ENCODE assay signal across 1 cellular context in genomic region chr12:2615665-2616387, GRCh38.
TF ChIP-seq lines count a peak whose summit lies in the region.

No MANE protein-coding gene starts in this region.

TF ChIP-seq in HEK293, 187 proteins besides CTCF, POLR2A, EP300 and RAD21 (continued from another document and continues in another):
- TF ChIP-seq ZNF621 (tag by site-specific recombination; IDR thresholded peaks at IDR 0.05): no peak
- no peak for TF ChIP-seq KLF7 (tag by site-specific recombination; IDR thresholded peaks at IDR 0.05; ENCODE audit: borderline replicate concordance)
- TF ChIP-seq PATZ1 (tag by site-specific recombination; IDR thresholded peaks at IDR 0.05): no peak
- peak; percentile 42; the same call in 1 of the 2 replicates for TF ChIP-seq ZNF629 (tag by site-specific recombination; IDR thresholded peaks at IDR 0.05)
- TF ChIP-seq ZNF529 (tag by site-specific recombination; IDR thresholded peaks at IDR 0.05; ENCODE audit: insufficient replicate concordance): no peak
- TF ChIP-seq ZNF530 (tag by site-specific recombination; IDR thresholded peaks at IDR 0.05; ENCODE audit: low read depth): no peak
- TF ChIP-seq AEBP2 (tag by site-specific recombination; IDR thresholded peaks at IDR 0.05; ENCODE audit: borderline replicate concordance): no peak
- TF ChIP-seq ZNF292 (tag by site-specific recombination; IDR thresholded peaks at IDR 0.05; ENCODE audit: borderline replicate concordance, low read depth): no peak
- TF ChIP-seq ZNF792 (tag by site-specific recombination; IDR thresholded peaks at IDR 0.05): no peak
- TF ChIP-seq TSHZ1 (tag by site-specific recombination; IDR thresholded peaks at IDR 0.05; ENCODE audit: borderline replicate concordance): no peak
- no peak for TF ChIP-seq ZBTB49 (tag by site-specific recombination; IDR thresholded peaks at IDR 0.05; ENCODE audit: low read depth)
- no peak for TF ChIP-seq KLF10 (tag by site-specific recombination; IDR thresholded peaks at IDR 0.05)
- no peak for TF ChIP-seq ZNF433 (tag by site-specific recombination; IDR thresholded peaks at IDR 0.05; ENCODE audit: low read depth)
- TF ChIP-seq ZNF132 (tag by site-specific recombination; IDR thresholded peaks at IDR 0.05; ENCODE audit: borderline replicate concordance): no peak
- TF ChIP-seq RBAK (tag by site-specific recombination; IDR thresholded peaks at IDR 0.05): no peak
- TF ChIP-seq ELK4 (IDR thresholded peaks at IDR 0.05; ENCODE audit: borderline replicate concordance, low read depth, low read length): no peak
- TF ChIP-seq TCF7L2 (IDR thresholded peaks at IDR 0.05; ENCODE audit: borderline replicate concordance, low read depth, low read length): no peak
- TF ChIP-seq ZNF23 (tag by site-specific recombination; IDR thresholded peaks at IDR 0.05; ENCODE audit: borderline replicate concordance): no peak
- TF ChIP-seq ZNF341 (tag by site-specific recombination; IDR thresholded peaks at IDR 0.05; ENCODE audit: low read depth): no peak
- no peak for TF ChIP-seq ZNF174 (tag by site-specific recombination; IDR thresholded peaks at IDR 0.05)
- no peak for TF ChIP-seq ZNF18 (tag by site-specific recombination; IDR thresholded peaks at IDR 0.05)
- no peak for TF ChIP-seq KLF16 (tag by site-specific recombination; IDR thresholded peaks at IDR 0.05)
- no peak for TF ChIP-seq ZNF140 (tag by site-specific recombination; IDR thresholded peaks at IDR 0.05)
- TF ChIP-seq ZNF580 (tag by site-specific recombination; IDR thresholded peaks at IDR 0.05): no peak
- TF ChIP-seq ZNF776 (tag by site-specific recombination; IDR thresholded peaks at IDR 0.05; ENCODE audit: borderline replicate concordance): no peak
- TF ChIP-seq ZNF423 (tag by site-specific recombination; IDR thresholded peaks at IDR 0.05): no peak
- no peak for TF ChIP-seq ZNF488 (tag by site-specific recombination; IDR thresholded peaks at IDR 0.05)
- TF ChIP-seq ZNF155 (tag by site-specific recombination; IDR thresholded peaks at IDR 0.05): no peak
- peak; percentile 48; the same call in 1 of the 2 replicates for TF ChIP-seq ZNF398 (tag by site-specific recombination; IDR thresholded peaks at IDR 0.05)
- TF ChIP-seq ZEB2 (tag by site-specific recombination; IDR thresholded peaks at IDR 0.05): no peak
- TF ChIP-seq INSM2 (tag by site-specific recombination; IDR thresholded peaks at IDR 0.05): no peak
- no peak for TF ChIP-seq ZNF366 (tag by site-specific recombination; conservative IDR thresholded peaks at IDR 0.05)
- peak; percentile 78 for TF ChIP-seq ZIC2 (tag by site-specific recombination; IDR thresholded peaks at IDR 0.05)
- 0 out of 2 replicates have a peak, but pooled peaks have one; percentile 22 for TF ChIP-seq EGR2 (tag by site-specific recombination; IDR thresholded peaks at IDR 0.05; ENCODE audit: low read depth)
- TF ChIP-seq ZNF391 (tag by site-specific recombination; IDR thresholded peaks at IDR 0.05; ENCODE audit: borderline replicate concordance, low read depth): no peak
- TF ChIP-seq ZNF549 (tag by site-specific recombination; IDR thresholded peaks at IDR 0.05): no peak
- TF ChIP-seq ZNF2 (tag by site-specific recombination; IDR thresholded peaks at IDR 0.05): no peak
- TF ChIP-seq ZNF639 (tag by site-specific recombination; IDR thresholded peaks at IDR 0.05): no peak
- no peak for TF ChIP-seq ZBTB48 (tag by site-specific recombination; IDR thresholded peaks at IDR 0.05)
- TF ChIP-seq KLF8 (tag by site-specific recombination; IDR thresholded peaks at IDR 0.05): no peak
- TF ChIP-seq KLF9 (tag by site-specific recombination; IDR thresholded peaks at IDR 0.05; ENCODE audit: low read depth): no peak
- TF ChIP-seq GLIS1 (tag by site-specific recombination; IDR thresholded peaks at IDR 0.05): peak; percentile 69
- no peak for TF ChIP-seq ZNF184 (tag by site-specific recombination; IDR thresholded peaks at IDR 0.05)
- TF ChIP-seq GLI4 (tag by site-specific recombination; IDR thresholded peaks at IDR 0.05): no peak
- TF ChIP-seq ZNF138 (tag by site-specific recombination; IDR thresholded peaks at IDR 0.05; ENCODE audit: borderline replicate concordance): no peak
